12 cellular contexts compared by ENCODE assay signal in the genomic region with DNA sequence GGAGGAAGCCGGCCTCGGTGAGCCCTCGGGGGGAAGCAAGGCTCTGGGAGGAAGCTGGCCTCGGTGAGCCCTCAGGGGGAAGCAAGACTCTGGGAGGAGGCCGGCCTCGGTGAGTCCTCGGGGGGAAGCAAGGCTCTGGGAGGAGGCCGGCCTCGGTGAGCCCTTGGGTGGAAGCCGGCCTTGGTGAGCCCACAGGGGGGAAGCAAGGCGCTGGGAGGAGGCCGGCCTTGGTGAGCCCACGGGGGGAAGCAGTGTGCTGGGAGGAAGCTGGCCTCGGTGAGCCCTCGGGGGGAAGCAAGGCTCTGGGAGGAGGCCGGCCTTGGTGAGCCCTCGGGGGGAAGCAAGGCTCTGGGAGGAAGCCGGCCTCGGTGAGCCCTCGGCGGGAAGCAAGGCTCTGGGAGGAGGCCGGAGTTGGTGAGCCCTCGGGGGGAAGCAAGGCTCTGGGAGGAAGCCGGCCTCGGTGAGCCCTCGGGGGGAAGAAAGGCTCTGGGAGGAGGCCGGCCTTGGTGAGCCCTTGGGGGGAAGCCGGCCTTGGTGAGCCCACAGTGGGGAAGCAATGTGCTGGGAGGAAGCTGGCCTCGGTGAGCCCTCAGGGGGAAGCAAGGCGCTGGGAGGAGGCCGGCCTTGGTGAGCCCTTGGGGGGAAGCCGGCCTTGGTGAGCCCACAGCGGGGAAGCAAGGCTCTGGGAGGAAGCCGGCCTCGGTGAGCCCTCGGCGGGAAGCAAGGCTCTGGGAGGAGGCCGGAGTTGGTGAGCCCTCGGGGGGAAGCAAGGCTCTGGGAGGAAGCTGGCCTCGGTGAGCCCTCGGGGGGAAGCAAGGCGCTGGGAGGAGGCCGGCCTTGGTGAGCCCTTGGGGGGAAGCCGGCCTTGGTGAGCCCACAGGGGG. TPM values are rescaled to one million over a fixed set of nuclear protein-coding genes. Genes with fewer than 3 reads are reported as not detected.
A peak's percentile ranks its signal among the peaks of the same experiment; 100 is the strongest.
DNase-seq lines count a peak whose midpoint lies in the region; ATAC-seq, FAIRE-seq and TF ChIP-seq lines count a peak whose summit lies in the region.
"Not testable (repeated sequence)": the region's sequence is repeated elsewhere in the genome, so short reads cannot be mapped to it uniquely, and the experiment has no call there.
"Had no signal": no experiment of that assay in that cellular context is flagged by ENCODE, and none has a peak within 500 bp of the region (broad histone marks: within the 10 kb centered on the region; RNA-seq: fewer than 3 reads in every experiment).

No MANE protein-coding gene starts in this region.

- H3K36me3 Mint-ChIP-seq in activated CD8-positive, alpha-beta T cell treated with anti-CD3 and anti-CD28 coated beads, Interleukin-2, amount 10 ng/mL, durations not matched to agents 7 days and 5 days (ENCODE audit: low read depth); dendritic cell treated with granulocyte-macrophage colony-stimulating factor and Interleukin-4, amounts not matched to agents 40 ng/mL and 50 ng/mL, for 4 days (ENCODE audit: low read depth); neural crest cell (ENCODE audit: low read depth): not testable (repeated sequence)

- H3K36me3 ChIP-seq in BLaER1 treated with 17β-estradiol and CSF1 and Interleukin-3, amounts not matched to agents 10 nM and 100 nM: peaks cover 0 to 19% (median 0%) of the 10 kb centered on the region in 11 experiments; a peak in 5 of 22 replicates
- not testable (repeated sequence) for H3K36me3 ChIP-seq in HepG2 (replicated peaks in 1 of 2; ENCODE audit: control insufficient read depth in 1 of 2, insufficient read depth in 2 of 2, low read length in 2 of 2); spleen

- not testable (repeated sequence) for ATAC-seq in activated CD8-positive, alpha-beta T cell treated with anti-CD3 and anti-CD28 coated beads, Interleukin-2, amount 10 ng/mL, durations not matched to agents 7 days and 5 days; HepG2

- H3K4me3 ChIP-seq in BLaER1 treated with 17β-estradiol and CSF1 and Interleukin-3, amounts not matched to agents 10 nM and 100 nM: peak overlapping the region in 5 of 10 experiments; percentile 0 to 49 (median 37); a peak in 8 of 20 replicates
- not testable (repeated sequence) for H3K4me3 ChIP-seq in HepG2 (replicated peaks in 1 of 3; ENCODE audit: insufficient read depth in 1 of 3, low read depth in 2 of 3, low read length in 3 of 3); spleen

- peak overlapping the region; percentile 27 to 82 (median 64); a peak in 21 of 22 replicates for H3K4me2 ChIP-seq in BLaER1 treated with 17β-estradiol and CSF1 and Interleukin-3, amounts not matched to agents 10 nM and 100 nM
- not testable (repeated sequence) for H3K4me2 ChIP-seq in HepG2 (ENCODE audit: low read depth, low read length)

- not testable (repeated sequence) for H3K27me3 Mint-ChIP-seq in activated CD8-positive, alpha-beta T cell treated with anti-CD3 and anti-CD28 coated beads, Interleukin-2, amount 10 ng/mL, durations not matched to agents 7 days and 5 days (ENCODE audit: low read depth); neural crest cell (ENCODE audit: low read depth)
- H3K27me3 Mint-ChIP-seq in dendritic cell treated with granulocyte-macrophage colony-stimulating factor and Interleukin-4, amounts not matched to agents 40 ng/mL and 50 ng/mL, for 4 days: peaks cover 26% of the 10 kb centered on the region

- not testable (repeated sequence) for TF ChIP-seq POLR2A in HepG2 (IDR thresholded peaks at IDR 0.05; ENCODE audit: insufficient read depth in 1 of 2, low read depth in 2 of 2, low read length in 2 of 2); spleen (IDR thresholded peaks at IDR 0.05)

- not testable (repeated sequence) for H4K20me1 ChIP-seq in BLaER1 treated with 17β-estradiol and CSF1 and Interleukin-3, amounts not matched to agents 10 nM and 100 nM; HepG2 (ENCODE audit: insufficient read depth, low read length)

- intact Hi-C loops in dendritic cell treated with granulocyte-macrophage colony-stimulating factor and Interleukin-4, amounts not matched to agents 40 ng/mL and 50 ng/mL, for 4 days (cut with micrococcal nuclease); HepG2 (cut with micrococcal nuclease; ENCODE audit: unreplicated experiment); spleen (cut with DNase I; ENCODE audit: low total_unique reads): not testable (repeated sequence)

- CTCF ChIA-PET in activated CD8-positive, alpha-beta T cell treated with anti-CD3 and anti-CD28 coated beads, Interleukin-2, amount 10 ng/mL, durations not matched to agents 7 days and 5 days (lab: Charles Lee): interaction anchor here (1.0 to 1.5 kb wide), 2 partner anchors 15 to 240 kb away, joined by 3 to 5 read pairs; no protein-coding TSS in a partner anchor
- CTCF ChIA-PET in HepG2 (lab: Yijun Ruan, JAX; ENCODE audit: low intra/inter-chr PET ratio, low total read pairs): not testable (repeated sequence)

- FAIRE-seq in HepG2 (lab: Jason Lieb, UNC): not testable (repeated sequence)

- not testable (repeated sequence) for H3K4me1 Mint-ChIP-seq in activated CD8-positive, alpha-beta T cell treated with anti-CD3 and anti-CD28 coated beads, Interleukin-2, amount 10 ng/mL, durations not matched to agents 7 days and 5 days (ENCODE audit: low read depth); dendritic cell treated with granulocyte-macrophage colony-stimulating factor and Interleukin-4, amounts not matched to agents 40 ng/mL and 50 ng/mL, for 4 days (ENCODE audit: low read depth)
- peaks cover 11% of the 10 kb centered on the region for H3K4me1 Mint-ChIP-seq in neural crest cell

- not testable (repeated sequence) for H2AFZ ChIP-seq in HepG2 (ENCODE audit: low read length)

- H3K9me3 Mint-ChIP-seq in activated CD8-positive, alpha-beta T cell treated with anti-CD3 and anti-CD28 coated beads, Interleukin-2, amount 10 ng/mL, durations not matched to agents 7 days and 5 days (ENCODE audit: insufficient read depth); dendritic cell treated with granulocyte-macrophage colony-stimulating factor and Interleukin-4, amounts not matched to agents 40 ng/mL and 50 ng/mL, for 4 days; neural crest cell: not testable (repeated sequence)

- POLR2A ChIA-PET in activated CD8-positive, alpha-beta T cell treated with anti-CD3 and anti-CD28 coated beads, Interleukin-2, amount 10 ng/mL, durations not matched to agents 7 days and 5 days (lab: Charles Lee); HepG2 (lab: Yijun Ruan, JAX): not testable (repeated sequence)

- in situ Hi-C loops in HepG2 (cut with HindIII; ENCODE audit: extremely low pct_ligation_motif_present, low pct_unique_long_range_greater_than_20kb): not testable (repeated sequence)

- DNase-seq in SKM-1 treated with dmso at 0.1 percent for 144 hours (lab: John Stamatoyannopoulos, UW; ENCODE audit: unreplicated experiment): peak; percentile 12
- not testable (repeated sequence) for DNase-seq in activated CD8-positive, alpha-beta T cell treated with anti-CD3 and anti-CD28 coated beads, Interleukin-2, amount 10 ng/mL, durations not matched to agents 7 days and 5 days; HepG2 (ENCODE audit: low spot score); neural crest cell (ENCODE audit: low read depth, low spot score); spleen

- not testable (repeated sequence) for BruUV-seq in HepG2 (replicated peaks; lab: Mats Ljungman, UMichigan)

- H3K9ac ChIP-seq in BLaER1 treated with 17β-estradiol and CSF1 and Interleukin-3, amounts not matched to agents 10 nM and 100 nM: peak overlapping the region in 10 of 11 experiments; percentile 42 to 87 (median 78); a peak in 19 of 22 replicates
- H3K9ac ChIP-seq in HepG2 (ENCODE audit: insufficient read depth, low read depth, low read length): not testable (repeated sequence)

- TF ChIP-seq CTCF in HepG2 (CRISPR knock-in tag; IDR thresholded peaks at IDR 0.05); neural crest cell (conservative IDR thresholded peaks at IDR 0.05); spleen (IDR thresholded peaks at IDR 0.05 in 8 of 11, conservative IDR thresholded peaks at IDR 0.05 in 3 of 11): not testable (repeated sequence)

- not testable (repeated sequence) for TF ChIP-seq RAD21 in HepG2 (CRISPR knock-in tag; IDR thresholded peaks at IDR 0.05)

- 90% methylated on average over 42 of the region's 44 CpGs for WGBS in HepG2 (ENCODE audit: low lambda C conversion rate)
- WGBS in spleen, 5 donors: 50 to 55% (median 50%) methylated on average over 42 to 44 of the region's 44 CpGs

- H3K4me3 Mint-ChIP-seq in activated CD8-positive, alpha-beta T cell treated with anti-CD3 and anti-CD28 coated beads, Interleukin-2, amount 10 ng/mL, durations not matched to agents 7 days and 5 days; dendritic cell treated with granulocyte-macrophage colony-stimulating factor and Interleukin-4, amounts not matched to agents 40 ng/mL and 50 ng/mL, for 4 days; neural crest cell: not testable (repeated sequence)

- not testable (repeated sequence) for H3K9me3 ChIP-seq in BLaER1 treated with 17β-estradiol and CSF1 and Interleukin-3, amounts not matched to agents 10 nM and 100 nM (replicated peaks in 1 of 11); HepG2 (ENCODE audit: low read length); spleen

- H3K27ac Mint-ChIP-seq in activated CD8-positive, alpha-beta T cell treated with anti-CD3 and anti-CD28 coated beads, Interleukin-2, amount 10 ng/mL, durations not matched to agents 7 days and 5 days: peak overlapping the region; percentile 46
- H3K27ac Mint-ChIP-seq in dendritic cell treated with granulocyte-macrophage colony-stimulating factor and Interleukin-4, amounts not matched to agents 40 ng/mL and 50 ng/mL, for 4 days: peak overlapping the region; percentile 56
- H3K27ac Mint-ChIP-seq in neural crest cell (ENCODE audit: unreplicated experiment): peak overlapping the region; percentile 27

- H3K79me2 ChIP-seq in HepG2 (ENCODE audit: insufficient read depth, low read length): peaks cover 23% of the 10 kb centered on the region

- TF ChIP-seq EP300 in HepG2 (IDR thresholded peaks at IDR 0.05; ENCODE audit: low read depth in 2 of 2, low read length in 2 of 2); HepG2 (CRISPR knock-in tag; IDR thresholded peaks at IDR 0.05; ENCODE audit: borderline replicate concordance): not testable (repeated sequence)

- peaks cover 39 to 76% (median 57%) of the 10 kb centered on the region in 10 experiments for H3K4me1 ChIP-seq in BLaER1 treated with 17β-estradiol and CSF1 and Interleukin-3, amounts not matched to agents 10 nM and 100 nM
- peaks cover 39% of the 10 kb centered on the region for H3K4me1 ChIP-seq in HepG2 (ENCODE audit: insufficient read depth, low read length)
- peaks cover 0 to 30% (median 8%) of the 10 kb centered on the region in 6 donors for H3K4me1 ChIP-seq in spleen

- not testable (repeated sequence) for H3K27me3 ChIP-seq in BLaER1 treated with 17β-estradiol and CSF1 and Interleukin-3, amounts not matched to agents 10 nM and 100 nM; HepG2 (ENCODE audit: control insufficient read depth in 1 of 2, insufficient read depth in 2 of 2, low read length in 2 of 2)
- H3K27me3 ChIP-seq in spleen (replicated peaks in 1 of 7): peaks cover 0 to 28% (median 0%) of the 10 kb centered on the region in 7 donors

- peak overlapping the region; percentile 42 to 96 (median 85); a peak in 21 of 22 replicates for H3K27ac ChIP-seq in BLaER1 treated with 17β-estradiol and CSF1 and Interleukin-3, amounts not matched to agents 10 nM and 100 nM
- not testable (repeated sequence) for H3K27ac ChIP-seq in HepG2 (ENCODE audit: extremely low read length, insufficient read depth, low read length)
- H3K27ac ChIP-seq in spleen: peak overlapping the region; percentile 54 to 82 (median 64)

RNA-seq across cellular contexts. Expression of gene KRTAP10-1, which starts 36.7 kb away (rescaled TPM):
- total RNA-seq in activated CD8-positive, alpha-beta T cell treated with anti-CD3 and anti-CD28 coated beads, Interleukin-2, amount 10 ng/mL, durations not matched to agents 7 days and 5 days: not detected
- total RNA-seq in HepG2 (2016; rRNA removed; fragmentation: Illumina TruSeq; extraction: Trizol) (not detected in 2 replicates), neural crest cell (not detected in 2 replicates), spleen (not detected)
- total RNA-seq in HepG2 (2016; cell fraction: cytosol; rRNA removed; fragmentation: Illumina TruSeq; extraction: Trizol; ENCODE audit: low read depth): not detected in 2 replicates
- not detected in 2 replicates for total RNA-seq in HepG2 (2016; cell fraction: insoluble cytoplasmic fraction; rRNA removed; fragmentation: Illumina TruSeq; extraction: Trizol)
- total RNA-seq in HepG2 (2016; cell fraction: membrane; rRNA removed; fragmentation: Illumina TruSeq; extraction: Trizol): not detected in 2 replicates
- total RNA-seq in HepG2 (2016; cell fraction: nucleus; rRNA removed; fragmentation: Illumina TruSeq; extraction: Trizol): not detected in 2 replicates
- polyA plus RNA-seq in HepG2 (2011; rRNA removed) (not detected in 2 replicates), spleen (not detected)
- polyA plus RNA-seq in HepG2 (2011; cell fraction: cytosol; rRNA removed): not detected in 2 replicates
- polyA plus RNA-seq in HepG2 (2011; cell fraction: nucleus; rRNA removed): not detected in 2 replicates
- not detected in 2 replicates for polyA plus RNA-seq in HepG2 (2012)
- not detected in 2 replicates for polyA plus RNA-seq in HepG2 (2016; cell fraction: cytosol; fragmentation: Illumina TruSeq; extraction: Trizol; ENCODE audit: low read depth)
- polyA plus RNA-seq in HepG2 (2016; cell fraction: insoluble cytoplasmic fraction; fragmentation: Illumina TruSeq; extraction: Trizol; ENCODE audit: low read depth): not detected in 2 replicates
- polyA plus RNA-seq in HepG2 (2016; cell fraction: membrane; fragmentation: Illumina TruSeq; extraction: Trizol; ENCODE audit: low read depth): not detected in 2 replicates
- polyA plus RNA-seq in HepG2 (2016; cell fraction: nucleus; fragmentation: Illumina TruSeq; extraction: Trizol; ENCODE audit: insufficient read depth, low read depth): not detected in 2 replicates
- 0.16 TPM in 1 of 2 replicates, not detected in the other for polyA minus RNA-seq in HepG2 (2011; rRNA and poly(A)+ RNA removed; ENCODE audit: low replicate concordance)
- polyA minus RNA-seq in HepG2 (2011; cell fraction: cytosol; rRNA and poly(A)+ RNA removed): not detected in 2 replicates
- polyA minus RNA-seq in HepG2 (2011; cell fraction: nucleus; rRNA and poly(A)+ RNA removed): not detected in 2 replicates
- total RNA-seq: Caco-2; CD4-positive, CD25-positive, alpha-beta regulatory T cell; CD8-positive, alpha-beta T cell; HFFc6 had no signal
- polyA plus RNA-seq: A549; CD4-positive, CD25-positive, alpha-beta regulatory T cell had no signal

RNA-seq across cellular contexts. Expression of gene LRRC3, which starts 47.9 kb away (rescaled TPM):
- 1 to 10 TPM; 3.2 to 3.4 TPM for total RNA-seq in activated CD8-positive, alpha-beta T cell treated with anti-CD3 and anti-CD28 coated beads, Interleukin-2, amount 10 ng/mL, durations not matched to agents 7 days and 5 days
- total RNA-seq in HepG2 (2016; rRNA removed; fragmentation: Illumina TruSeq; extraction: Trizol) (3.9 and 4.8 TPM in 2 replicates), neural crest cell (9.6 and 10.1 TPM in 2 replicates), spleen (1 to 10 TPM; 1.3 to 4.9 (median 3.4) TPM)
- 0.97 and 1.1 TPM in 2 replicates for total RNA-seq in HepG2 (2016; cell fraction: cytosol; rRNA removed; fragmentation: Illumina TruSeq; extraction: Trizol; ENCODE audit: low read depth)
- 3.1 and 4.8 TPM in 2 replicates for total RNA-seq in HepG2 (2016; cell fraction: insoluble cytoplasmic fraction; rRNA removed; fragmentation: Illumina TruSeq; extraction: Trizol)
- total RNA-seq in HepG2 (2016; cell fraction: membrane; rRNA removed; fragmentation: Illumina TruSeq; extraction: Trizol): 3.5 and 4.4 TPM in 2 replicates
- total RNA-seq in HepG2 (2016; cell fraction: nucleus; rRNA removed; fragmentation: Illumina TruSeq; extraction: Trizol): 5.2 and 5.7 TPM in 2 replicates
- polyA plus RNA-seq in HepG2 (2011; rRNA removed) (16.5 and 24.3 TPM in 2 replicates), spleen (under 1 TPM; 0.24 to 0.86 (median 0.26) TPM)
- 17.5 and 19.8 TPM in 2 replicates for polyA plus RNA-seq in HepG2 (2011; cell fraction: cytosol; rRNA removed)
- polyA plus RNA-seq in HepG2 (2011; cell fraction: nucleus; rRNA removed): 25.9 and 31.8 TPM in 2 replicates
- polyA plus RNA-seq in HepG2 (2012): 24.1 and 27.1 TPM in 2 replicates
- 0.99 and 1.3 TPM in 2 replicates for polyA plus RNA-seq in HepG2 (2016; cell fraction: cytosol; fragmentation: Illumina TruSeq; extraction: Trizol; ENCODE audit: low read depth)
- 4.4 and 5.5 TPM in 2 replicates for polyA plus RNA-seq in HepG2 (2016; cell fraction: insoluble cytoplasmic fraction; fragmentation: Illumina TruSeq; extraction: Trizol; ENCODE audit: low read depth)
- polyA plus RNA-seq in HepG2 (2016; cell fraction: membrane; fragmentation: Illumina TruSeq; extraction: Trizol; ENCODE audit: low read depth): 2.9 and 3.4 TPM in 2 replicates
- 10.0 TPM in 2 replicates for polyA plus RNA-seq in HepG2 (2016; cell fraction: nucleus; fragmentation: Illumina TruSeq; extraction: Trizol; ENCODE audit: insufficient read depth, low read depth)
- 3.8 and 34.5 TPM in 2 replicates for polyA minus RNA-seq in HepG2 (2011; rRNA and poly(A)+ RNA removed; ENCODE audit: low replicate concordance)
- polyA minus RNA-seq in HepG2 (2011; cell fraction: cytosol; rRNA and poly(A)+ RNA removed): 16.0 and 20.9 TPM in 2 replicates
- 10.4 and 13.4 TPM in 2 replicates for polyA minus RNA-seq in HepG2 (2011; cell fraction: nucleus; rRNA and poly(A)+ RNA removed)
- total RNA-seq: HFFc6 had no signal

RNA-seq across cellular contexts. Expression of gene KRTAP10-2, which starts 48.1 kb away (rescaled TPM):
- not detected for total RNA-seq in activated CD8-positive, alpha-beta T cell treated with anti-CD3 and anti-CD28 coated beads, Interleukin-2, amount 10 ng/mL, durations not matched to agents 7 days and 5 days
- total RNA-seq in HepG2 (2016; rRNA removed; fragmentation: Illumina TruSeq; extraction: Trizol): not detected in 2 replicates
- not detected in 2 replicates for total RNA-seq in HepG2 (2016; cell fraction: cytosol; rRNA removed; fragmentation: Illumina TruSeq; extraction: Trizol; ENCODE audit: low read depth)
- total RNA-seq in HepG2 (2016; cell fraction: insoluble cytoplasmic fraction; rRNA removed; fragmentation: Illumina TruSeq; extraction: Trizol): not detected in 2 replicates
- not detected in 2 replicates for total RNA-seq in HepG2 (2016; cell fraction: membrane; rRNA removed; fragmentation: Illumina TruSeq; extraction: Trizol)
- not detected in 2 replicates for total RNA-seq in HepG2 (2016; cell fraction: nucleus; rRNA removed; fragmentation: Illumina TruSeq; extraction: Trizol)
- polyA plus RNA-seq in HepG2 (2011; rRNA removed): not detected in 2 replicates
- polyA plus RNA-seq in HepG2 (2011; cell fraction: cytosol; rRNA removed): not detected in 2 replicates
- 0.14 TPM in 1 of 2 replicates, not detected in the other for polyA plus RNA-seq in HepG2 (2011; cell fraction: nucleus; rRNA removed)
- not detected in 2 replicates for polyA plus RNA-seq in HepG2 (2012)
- polyA plus RNA-seq in HepG2 (2016; cell fraction: cytosol; fragmentation: Illumina TruSeq; extraction: Trizol; ENCODE audit: low read depth): not detected in 2 replicates
- not detected in 2 replicates for polyA plus RNA-seq in HepG2 (2016; cell fraction: insoluble cytoplasmic fraction; fragmentation: Illumina TruSeq; extraction: Trizol; ENCODE audit: low read depth)
- not detected in 2 replicates for polyA plus RNA-seq in HepG2 (2016; cell fraction: membrane; fragmentation: Illumina TruSeq; extraction: Trizol; ENCODE audit: low read depth)
- polyA plus RNA-seq in HepG2 (2016; cell fraction: nucleus; fragmentation: Illumina TruSeq; extraction: Trizol; ENCODE audit: insufficient read depth, low read depth): not detected in 2 replicates
- not detected in 2 replicates for polyA minus RNA-seq in HepG2 (2011; rRNA and poly(A)+ RNA removed; ENCODE audit: low replicate concordance)
- polyA minus RNA-seq in HepG2 (2011; cell fraction: cytosol; rRNA and poly(A)+ RNA removed): not detected in 2 replicates
- not detected in 2 replicates for polyA minus RNA-seq in HepG2 (2011; cell fraction: nucleus; rRNA and poly(A)+ RNA removed)
- not detected in 2 replicates for total RNA-seq in neural crest cell
- not detected for total RNA-seq in spleen
- polyA plus RNA-seq in spleen: not detected
- total RNA-seq: Caco-2; CD4-positive, CD25-positive, alpha-beta regulatory T cell; CD8-positive, alpha-beta T cell; HFFc6 had no signal
- polyA plus RNA-seq: A549; CD4-positive, CD25-positive, alpha-beta regulatory T cell had no signal

RNA-seq across cellular contexts. Expression of gene KRTAP10-3, which starts 55.3 kb away (rescaled TPM):
- total RNA-seq in activated CD8-positive, alpha-beta T cell treated with anti-CD3 and anti-CD28 coated beads, Interleukin-2, amount 10 ng/mL, durations not matched to agents 7 days and 5 days: not detected
- total RNA-seq in HepG2 (2016; rRNA removed; fragmentation: Illumina TruSeq; extraction: Trizol): not detected in 2 replicates
- total RNA-seq in HepG2 (2016; cell fraction: cytosol; rRNA removed; fragmentation: Illumina TruSeq; extraction: Trizol; ENCODE audit: low read depth): not detected in 2 replicates
- not detected in 2 replicates for total RNA-seq in HepG2 (2016; cell fraction: insoluble cytoplasmic fraction; rRNA removed; fragmentation: Illumina TruSeq; extraction: Trizol)
- not detected in 2 replicates for total RNA-seq in HepG2 (2016; cell fraction: membrane; rRNA removed; fragmentation: Illumina TruSeq; extraction: Trizol)
- total RNA-seq in HepG2 (2016; cell fraction: nucleus; rRNA removed; fragmentation: Illumina TruSeq; extraction: Trizol): not detected in 2 replicates
- polyA plus RNA-seq in HepG2 (2011; rRNA removed): not detected in 2 replicates
- not detected in 2 replicates for polyA plus RNA-seq in HepG2 (2011; cell fraction: cytosol; rRNA removed)
- not detected in 2 replicates for polyA plus RNA-seq in HepG2 (2011; cell fraction: nucleus; rRNA removed)
- polyA plus RNA-seq in HepG2 (2012): not detected in 2 replicates
- not detected in 2 replicates for polyA plus RNA-seq in HepG2 (2016; cell fraction: cytosol; fragmentation: Illumina TruSeq; extraction: Trizol; ENCODE audit: low read depth)
- polyA plus RNA-seq in HepG2 (2016; cell fraction: insoluble cytoplasmic fraction; fragmentation: Illumina TruSeq; extraction: Trizol; ENCODE audit: low read depth): not detected in 2 replicates
- polyA plus RNA-seq in HepG2 (2016; cell fraction: membrane; fragmentation: Illumina TruSeq; extraction: Trizol; ENCODE audit: low read depth): not detected in 2 replicates
- polyA plus RNA-seq in HepG2 (2016; cell fraction: nucleus; fragmentation: Illumina TruSeq; extraction: Trizol; ENCODE audit: insufficient read depth, low read depth): not detected in 2 replicates
- polyA minus RNA-seq in HepG2 (2011; rRNA and poly(A)+ RNA removed; ENCODE audit: low replicate concordance): not detected in 2 replicates
- polyA minus RNA-seq in HepG2 (2011; cell fraction: cytosol; rRNA and poly(A)+ RNA removed): not detected in 2 replicates
- not detected in 2 replicates for polyA minus RNA-seq in HepG2 (2011; cell fraction: nucleus; rRNA and poly(A)+ RNA removed)
- not detected in 2 replicates for total RNA-seq in neural crest cell
- total RNA-seq in spleen: not detected
- polyA plus RNA-seq in spleen: not detected
- total RNA-seq: Caco-2; CD4-positive, CD25-positive, alpha-beta regulatory T cell; CD8-positive, alpha-beta T cell; HFFc6 had no signal
- polyA plus RNA-seq: A549; CD4-positive, CD25-positive, alpha-beta regulatory T cell had no signal
